13 cellular contexts compared by ENCODE assay signal in genomic region chr17:83096401-83097220, GRCh38. TPM values are rescaled to one million over a fixed set of nuclear protein-coding genes. Genes with fewer than 3 reads are reported as not detected.
DNase-seq lines count a peak whose midpoint lies in the region; ATAC-seq, FAIRE-seq and TF ChIP-seq lines count a peak whose summit lies in the region.
"Had no signal": no experiment of that assay in that cellular context is flagged by ENCODE, and none has a peak within 500 bp of the region (broad histone marks: within the 10 kb centered on the region; RNA-seq: fewer than 3 reads in every experiment).

No MANE protein-coding gene starts in this region.

- no peak overlapping the region for H3K27ac Mint-ChIP-seq in activated naive CD8-positive, alpha-beta T cell treated with anti-CD3 and anti-CD28 coated beads for 36 hours
- H3K27ac Mint-ChIP-seq: activated CD8-positive, alpha-beta T cell treated with anti-CD3 and anti-CD28 coated beads, Interleukin-2, amount 10 ng/mL, durations not matched to agents 7 days and 5 days; CD4-positive, CD25-positive, alpha-beta regulatory T cell; T-helper 2 cell treated with Interferon-gamma antibody and Interleukin-4, amounts not matched to agents 5 μg/mL and 100 μg/mL, for 36 hours had no signal

- H3K4me1 ChIP-seq in suprapubic skin: peaks cover 74% of the 10 kb centered on the region

- H3K36me3 ChIP-seq in suprapubic skin: peaks cover 39% of the 10 kb centered on the region
- H3K36me3 ChIP-seq: cardiac muscle cell had no signal

- TF ChIP-seq CTCF in suprapubic skin (IDR thresholded peaks at IDR 0.05): no peak

- TF ChIP-seq EP300 in suprapubic skin (IDR thresholded peaks at IDR 0.05): no peak

- H3K27me3 Mint-ChIP-seq in activated naive CD8-positive, alpha-beta T cell treated with anti-CD3 and anti-CD28 coated beads for 36 hours: peaks cover 25% of the 10 kb centered on the region

- 71% methylated on average over 18 of the region's 26 CpGs for WGBS in suprapubic skin

- H3K27ac ChIP-seq in suprapubic skin: peak overlapping the region; percentile 81
- H3K27ac ChIP-seq: cardiac muscle cell had no signal

- ATAC-seq in esophagus mucosa: peak; percentile 47
- ATAC-seq in GM21390 (IDR thresholded peaks at IDR 0.05; ENCODE audit: unreplicated experiment): no peak
- ATAC-seq: activated CD8-positive, alpha-beta T cell treated with anti-CD3 and anti-CD28 coated beads, Interleukin-2, amount 10 ng/mL, durations not matched to agents 7 days and 5 days had no signal

- H3K4me3 Mint-ChIP-seq in activated naive CD8-positive, alpha-beta T cell treated with anti-CD3 and anti-CD28 coated beads for 36 hours: no peak overlapping the region
- H3K4me3 Mint-ChIP-seq: activated CD8-positive, alpha-beta T cell treated with anti-CD3 and anti-CD28 coated beads, Interleukin-2, amount 10 ng/mL, durations not matched to agents 7 days and 5 days; CD4-positive, CD25-positive, alpha-beta regulatory T cell; T-helper 2 cell treated with Interferon-gamma antibody and Interleukin-4, amounts not matched to agents 5 μg/mL and 100 μg/mL, for 36 hours had no signal

- peak; percentile 48 for FAIRE-seq in HTR-8/SVneo (lab: Jason Lieb, UNC)

- H3K4me3 ChIP-seq in suprapubic skin: no peak overlapping the region
- H3K4me3 ChIP-seq: cardiac muscle cell had no signal

- H3K9me3 ChIP-seq in suprapubic skin: no peaks in the 10 kb centered on the region

- H3K27me3 ChIP-seq in suprapubic skin: peaks cover 3% of the 10 kb centered on the region
- H3K27me3 ChIP-seq: cardiac muscle cell had no signal

- H3K4me1 Mint-ChIP-seq in activated naive CD8-positive, alpha-beta T cell treated with anti-CD3 and anti-CD28 coated beads for 36 hours: peaks cover 2% of the 10 kb centered on the region

- no peaks in the 10 kb centered on the region for H3K9me3 Mint-ChIP-seq in activated naive CD8-positive, alpha-beta T cell treated with anti-CD3 and anti-CD28 coated beads for 36 hours
- H3K9me3 Mint-ChIP-seq: CD4-positive, CD25-positive, alpha-beta regulatory T cell; T-helper 2 cell treated with Interferon-gamma antibody and Interleukin-4, amounts not matched to agents 5 μg/mL and 100 μg/mL, for 36 hours had no signal

- peaks cover 4% of the 10 kb centered on the region for H3K36me3 Mint-ChIP-seq in activated naive CD8-positive, alpha-beta T cell treated with anti-CD3 and anti-CD28 coated beads for 36 hours
- H3K36me3 Mint-ChIP-seq: CD4-positive, CD25-positive, alpha-beta regulatory T cell had no signal

- DNase-seq in HTR-8/SVneo (ENCODE audit: insufficient read length, low spot score) (no peak), NCI-H2196 treated with DMSO at 0.1 percent for 48 hours (lab: John Stamatoyannopoulos, UW; ENCODE audit: unreplicated experiment) (peak; percentile 51), suprapubic skin (ENCODE audit: low spot score in 2 of 2) (no peak)
- DNase-seq in stimulated activated naive CD4-positive, alpha-beta T cell treated with Interleukin-2 at 50 U/mL for 16 hours (lab: John Stamatoyannopoulos, UW): no peak
- DNase-seq in activated naive CD8-positive, alpha-beta T cell treated with anti-CD3 and anti-CD28 coated beads for 36 hours: no peak
- DNase-seq: activated CD8-positive, alpha-beta T cell treated with anti-CD3 and anti-CD28 coated beads, Interleukin-2, amount 10 ng/mL, durations not matched to agents 7 days and 5 days; CD4-positive, CD25-positive, alpha-beta regulatory T cell; NCI-H1105; OCI-M1 had no signal

- no peak for TF ChIP-seq POLR2A in suprapubic skin (IDR thresholded peaks at IDR 0.05)

RNA-seq across cellular contexts. Expression of gene METRNL, which starts 17.2 kb away (rescaled TPM):
- 152 TPM for total RNA-seq in esophagus mucosa
- total RNA-seq in suprapubic skin: 100 to 1,000 TPM in 3 of 4 donors, 10 to 100 TPM in 1; 59.1 to 222 (median 155) TPM
- 1 to 10 TPM; 4.7 to 5.9 TPM for total RNA-seq in activated naive CD8-positive, alpha-beta T cell treated with anti-CD3 and anti-CD28 coated beads for 36 hours

Comparison
In these comparisons a context has a peak if more than half of its experiments do, and no peak if none do; other contexts are left out.
1. RNA of gene METRNL, which starts 17.2 kb away (total RNA-seq): 59.1 to 222 TPM in suprapubic skin and 152 TPM in esophagus mucosa (single experiment); 4.7 to 5.9 TPM in activated naive CD8-positive, alpha-beta T cell treated with anti-CD3 and anti-CD28 coated beads for 36 hours; every median in the first group is over 4 times any median in the second.